In the genomic region with DNA sequence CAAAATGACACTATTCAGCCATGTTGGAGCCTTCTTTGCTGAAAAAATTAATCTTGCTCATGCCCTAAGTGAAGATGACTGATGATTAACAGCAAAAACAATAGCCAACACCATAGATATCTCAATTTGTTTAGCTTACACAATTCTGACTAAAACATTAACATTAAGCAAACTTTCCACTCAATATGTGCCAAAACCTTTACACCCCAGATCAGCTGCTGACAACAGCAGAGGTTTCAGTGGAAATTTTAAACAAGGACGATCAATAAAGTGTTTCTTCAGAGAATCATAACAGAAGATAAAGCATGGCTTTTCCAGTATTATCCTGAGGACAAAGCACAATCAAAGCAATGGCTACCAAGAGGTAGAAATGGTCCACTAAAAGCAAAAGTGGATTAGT, we compare ENCODE assay signal across 30 cellular contexts.
"Had no signal": no experiment of that assay in that cellular context is flagged by ENCODE, and none has a peak within 500 bp of the region (broad histone marks: within the 10 kb centered on the region; RNA-seq: fewer than 3 reads in every experiment).

No MANE protein-coding gene starts in this region.

- H3K36me3 Mint-ChIP-seq: stimulated activated memory B cell treated with anti-CD40 and anti-IgM and Interleukin-4, amounts not matched to agents 10 μg/mL and 1 μg/mL and 100 μg/mL, for 72 hours had no signal

- DNase-seq: naive thymus-derived CD4-positive, alpha-beta T cell; natural killer cell; occipital lobe; ovary; posterior cingulate gyrus; psoas muscle; right cardiac atrium; spleen; stimulated activated CD4-positive, alpha-beta T cell treated with anti-CD3 and anti-CD28 coated beads, Interleukin-12 subunit alpha, Interleukin-12 subunit beta, amount 100 ng/mL, for 4 hours; stimulated activated CD4-positive, alpha-beta T cell treated with anti-CD3 and anti-CD28 coated beads, Interleukin-1b, Interleukin-23, amount 100 ng/mL, for 48 hours; stimulated activated CD4-positive, alpha-beta T cell treated with anti-CD3 and anti-CD28 coated beads, Interleukin-4, amount 100 ng/mL, for 1 hour; stimulated activated CD4-positive, alpha-beta T cell treated with anti-CD3 and anti-CD28 coated beads, Interleukin-4, amount 100 ng/mL, for 4 hours; stimulated activated CD8-positive, alpha-beta memory T cell treated with anti-CD3 and anti-CD28 coated beads, Interleukin-4, amount 100 ng/mL, for 48 hours; stimulated activated naive CD4-positive, alpha-beta T cell; stimulated activated naive CD8-positive, alpha-beta T cell treated with anti-CD3 and anti-CD28 coated beads, Interleukin-15, amount 100 ng/mL, for 72 hours; stimulated activated naive CD8-positive, alpha-beta T cell treated with anti-CD3 and anti-CD28 coated beads, Interleukin-15, Interleukin-2, amounts not matched to agents 100 U/mL and 50 U/mL, for 24 hours; thyroid gland; trophoblast cell; upper lobe of right lung; uterus had no signal

- H2AFZ ChIP-seq: neural progenitor cell, parathyroid adenoma had no signal

- H3K4me1 Mint-ChIP-seq: naive thymus-derived CD4-positive, alpha-beta T cell; natural killer cell; nephron; neural progenitor cell; stimulated activated memory B cell treated with anti-CD40 and anti-IgM and Interleukin-4, amounts not matched to agents 10 μg/mL and 1 μg/mL and 100 μg/mL, for 72 hours; stimulated activated naive CD8-positive, alpha-beta T cell treated with anti-CD3 and anti-CD28 coated beads, Interleukin-15, amount 100 ng/mL, for 72 hours had no signal

- ATAC-seq: naive thymus-derived CD4-positive, alpha-beta T cell; natural killer cell; psoas muscle; right cardiac atrium; sciatic nerve; stimulated activated memory B cell treated with anti-CD40 and anti-IgM and Interleukin-4, amounts not matched to agents 10 μg/mL and 1 μg/mL and 100 μg/mL, for 72 hours; stimulated activated naive CD8-positive, alpha-beta T cell treated with anti-CD3 and anti-CD28 coated beads, Interleukin-15, amount 100 ng/mL, for 72 hours; stimulated activated naive CD8-positive, alpha-beta T cell treated with anti-CD3 and anti-CD28 coated beads, Interleukin-15, Interleukin-2, amounts not matched to agents 100 U/mL and 50 U/mL, for 24 hours had no signal

- H3K27me3 Mint-ChIP-seq: naive thymus-derived CD4-positive, alpha-beta T cell; progenitor cell of endocrine pancreas; stimulated activated naive CD8-positive, alpha-beta T cell treated with anti-CD3 and anti-CD28 coated beads, Interleukin-15, amount 100 ng/mL, for 72 hours had no signal

- H3K36me3 ChIP-seq: ovary, spleen, thoracic aorta, thyroid gland, tibial nerve, upper lobe of right lung, uterus had no signal

- H3K27ac ChIP-seq: neural progenitor cell, ovary, parathyroid adenoma, psoas muscle, skin epidermis, spleen, thoracic aorta, thyroid gland, tibial nerve, upper lobe of right lung, uterus had no signal

- H3K4me2 ChIP-seq: neural progenitor cell, smooth muscle cell had no signal

- H3K4me3 ChIP-seq: neural progenitor cell, ovary, psoas muscle, skin epidermis, smooth muscle cell, spleen, thoracic aorta, thyroid gland, tibial nerve, upper lobe of right lung, uterus had no signal

- H3K27me3 ChIP-seq: neural progenitor cell, ovary, spleen, thyroid gland, tibial nerve, upper lobe of right lung, uterus had no signal

- H3K4me3 Mint-ChIP-seq: naive thymus-derived CD4-positive, alpha-beta T cell; natural killer cell; nephron; neural progenitor cell; stimulated activated memory B cell treated with anti-CD40 and anti-IgM and Interleukin-4, amounts not matched to agents 10 μg/mL and 1 μg/mL and 100 μg/mL, for 72 hours; stimulated activated naive CD8-positive, alpha-beta T cell treated with anti-CD3 and anti-CD28 coated beads, Interleukin-15, amount 100 ng/mL, for 72 hours had no signal

- H3K79me2 ChIP-seq: parathyroid adenoma had no signal

- H3K27ac Mint-ChIP-seq: naive thymus-derived CD4-positive, alpha-beta T cell; natural killer cell; nephron; neural progenitor cell; progenitor cell of endocrine pancreas; stimulated activated memory B cell treated with anti-CD40 and anti-IgM and Interleukin-4, amounts not matched to agents 10 μg/mL and 1 μg/mL and 100 μg/mL, for 72 hours; stimulated activated naive CD8-positive, alpha-beta T cell treated with anti-CD3 and anti-CD28 coated beads, Interleukin-15, amount 100 ng/mL, for 72 hours had no signal

- H3K4me1 ChIP-seq: neural progenitor cell, parathyroid adenoma, psoas muscle, spleen, thyroid gland, tibial nerve, upper lobe of right lung, uterus had no signal
